ENCODE assay signal across 9 cellular contexts in the genomic region with DNA sequence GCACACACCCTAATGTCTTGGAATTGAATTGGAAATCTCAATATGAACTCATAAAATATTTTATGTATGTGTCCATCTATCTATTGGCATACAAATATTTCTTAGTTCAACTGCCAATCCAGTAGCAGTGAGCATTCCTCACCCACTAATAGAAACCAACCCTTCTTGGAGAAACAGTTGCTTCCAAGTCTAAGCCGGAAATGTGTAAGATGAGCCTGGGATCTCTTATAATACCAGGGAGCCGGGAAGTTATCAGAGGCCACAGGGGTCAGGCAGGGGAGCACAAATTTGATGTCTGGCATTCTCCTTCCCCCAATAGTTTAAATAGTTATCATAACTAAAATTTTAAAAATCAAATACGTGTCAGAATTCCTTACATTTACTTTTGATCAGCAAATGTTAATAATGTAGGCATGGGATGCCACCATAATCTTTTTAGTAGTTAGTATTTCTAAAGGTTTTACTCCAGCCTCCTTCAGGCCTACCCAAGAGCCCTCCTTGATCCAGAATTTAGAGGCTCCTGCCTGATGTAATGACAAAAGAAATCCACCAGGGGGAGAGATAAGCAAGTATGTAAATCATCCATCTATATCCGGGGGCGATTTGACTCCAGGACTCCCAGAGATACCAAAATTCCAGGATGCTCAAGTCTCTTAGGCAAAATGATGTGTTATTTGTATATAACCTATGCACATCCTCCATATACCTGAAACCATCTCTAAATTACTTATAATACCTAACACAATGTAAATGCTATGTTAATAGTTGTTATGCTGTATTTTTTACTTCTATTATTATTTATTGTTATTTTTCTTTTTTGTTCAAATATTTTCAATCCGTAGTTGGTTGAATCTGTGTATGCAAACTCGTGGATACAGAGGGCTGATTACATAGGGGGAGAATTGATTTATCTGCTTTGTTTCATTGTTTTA.
DNase-seq lines count a peak whose midpoint lies in the region; ATAC-seq and TF ChIP-seq lines count a peak whose summit lies in the region.
"Had no signal": no experiment of that assay in that cellular context is flagged by ENCODE, and none has a peak within 500 bp of the region (broad histone marks: within the 10 kb centered on the region; RNA-seq: fewer than 3 reads in every experiment).

No MANE protein-coding gene starts in this region.

- ATAC-seq in GM19452 (IDR thresholded peaks at IDR 0.05; ENCODE audit: unreplicated experiment), result peak; percentile 53
- ATAC-seq in HG02623 (IDR thresholded peaks at IDR 0.05; ENCODE audit: unreplicated experiment), result no peak
- no peak for ATAC-seq in HG03280 (IDR thresholded peaks at IDR 0.05; ENCODE audit: unreplicated experiment)

- H3K79me2 ChIP-seq in osteoblast (ENCODE audit: insufficient read depth, low read length), result no peaks in the 10 kb centered on the region

- H3K27ac ChIP-seq in osteoblast (ENCODE audit: low read depth, low read length), result no peak overlapping the region

- peaks cover 11% of the 10 kb centered on the region for H3K4me1 Mint-ChIP-seq in Caco-2 (ENCODE audit: low read depth, unreplicated experiment)
- H3K4me1 Mint-ChIP-seq: activated B cell treated with CpG ODN at 0.5 μM for 24 hours had no signal

- H3K27me3 Mint-ChIP-seq in Caco-2 (ENCODE audit: insufficient read depth, unreplicated experiment), result peaks cover 9% of the 10 kb centered on the region

- no peaks in the 10 kb centered on the region for H3K27me3 ChIP-seq in Caco-2 (replicated peaks; ENCODE audit: control insufficient read depth, insufficient read depth, low read length)
- peaks cover 2% of the 10 kb centered on the region for H3K27me3 ChIP-seq in osteoblast (ENCODE audit: insufficient read depth, low read length)

- H2AFZ ChIP-seq in osteoblast (ENCODE audit: low read length), result no peak overlapping the region

- BruUV-seq in Caco-2 (replicated peaks; lab: Mats Ljungman, UMichigan), result no TSS peak

- intact Hi-C loops in Caco-2 (cut with micrococcal nuclease; ENCODE audit: unreplicated experiment), result loop anchor here (1.0 kb wide), 1 partner anchor 156 kb away; no protein-coding TSS in a partner anchor

- no peak overlapping the region for H3K27ac Mint-ChIP-seq in Caco-2 (ENCODE audit: unreplicated experiment)
- H3K27ac Mint-ChIP-seq: activated B cell treated with CpG ODN at 0.5 μM for 24 hours had no signal

- POLR2A ChIA-PET in Caco-2 (lab: Charles Lee), result no interaction called here

- H3K4me3 ChIP-seq in Caco-2 (ENCODE audit: low read depth, low read length) (no peak overlapping the region), fibroblast of mammary gland (ENCODE audit: control insufficient read depth, low read depth, low read length) (no peak overlapping the region), osteoblast (ENCODE audit: insufficient read depth, low read length) (no peak overlapping the region)

- no peak overlapping the region for H3K4me2 ChIP-seq in osteoblast (ENCODE audit: insufficient read depth, low read length)

- H3K4me3 Mint-ChIP-seq in Caco-2 (ENCODE audit: unreplicated experiment), result no peak overlapping the region
- H3K4me3 Mint-ChIP-seq: activated B cell treated with CpG ODN at 0.5 μM for 24 hours had no signal

- no peaks in the 10 kb centered on the region for H4K20me1 ChIP-seq in osteoblast (ENCODE audit: insufficient read depth, low read length)

- no peaks in the 10 kb centered on the region for H3K9me3 ChIP-seq in Caco-2
- H3K9me3 ChIP-seq in osteoblast (ENCODE audit: low read depth, low read length), result no peaks in the 10 kb centered on the region

- H3K36me3 Mint-ChIP-seq in Caco-2 (ENCODE audit: insufficient read depth, unreplicated experiment), result peaks cover 5% of the 10 kb centered on the region

- CTCF ChIA-PET in Caco-2 (lab: Charles Lee), result no interaction called here

- H3K4me1 ChIP-seq in Caco-2 (no peaks in the 10 kb centered on the region), osteoblast (ENCODE audit: insufficient read depth, low read length) (no peaks in the 10 kb centered on the region)

- H3K9me3 Mint-ChIP-seq in Caco-2 (ENCODE audit: unreplicated experiment), result no peaks in the 10 kb centered on the region

- no peaks in the 10 kb centered on the region for H3K36me3 ChIP-seq in Caco-2 (ENCODE audit: control insufficient read depth, insufficient read depth, low read length)
- no peaks in the 10 kb centered on the region for H3K36me3 ChIP-seq in osteoblast (ENCODE audit: insufficient read depth, low read length)

- TF ChIP-seq CTCF in Caco-2 (IDR thresholded peaks at IDR 0.05; ENCODE audit: insufficient read depth in 1 of 2, low read depth in 1 of 2, low read length in 1 of 2, severe bottlenecking in 1 of 2, unreplicated experiment in 1 of 2) (peak; percentile 68 to 73), fibroblast of mammary gland (conservative IDR thresholded peaks at IDR 0.05; ENCODE audit: control insufficient read depth, insufficient read depth, low read depth, low read length) (peak; percentile 74), osteoblast (IDR thresholded peaks at IDR 0.05; ENCODE audit: extremely low read depth, low read depth, low read length) (peak; percentile 74)

- DNase-seq in Caco-2 (peak in 1 of 2 experiments; percentile 69), NCI-H146 treated with DMSO at 0.1 percent for 48 hours (lab: John Stamatoyannopoulos, UW; ENCODE audit: unreplicated experiment) (peak; percentile 13), SKM-1 treated with dmso at 0.1 percent for 144 hours (lab: John Stamatoyannopoulos, UW; ENCODE audit: unreplicated experiment) (peak; percentile 83), fibroblast of mammary gland (ENCODE audit: low read depth) (peak; percentile 72), osteoblast (ENCODE audit: insufficient read length, low spot score, missing footprints) (no peak)
- DNase-seq: activated B cell treated with CpG ODN at 0.5 μM for 24 hours had no signal
